In genomic region chr13:52092087-52092486, GRCh38 we compare ENCODE assay signal across 27 cellular contexts.
"Had no signal": no experiment of that assay in that cellular context is flagged by ENCODE, and none has a peak within 500 bp of the region (broad histone marks: within the 10 kb centered on the region; RNA-seq: fewer than 3 reads in every experiment).

No MANE protein-coding gene starts in this region.

- H3K27me3 ChIP-seq: stomach, suprapubic skin, testis, thyroid gland, tibial artery, tibial nerve, transverse colon, upper lobe of left lung, upper lobe of right lung, uterus, vagina had no signal

- H3K4me3 ChIP-seq: stomach, suprapubic skin, testis, thoracic aorta, thyroid gland, tibial artery, tibial nerve, transverse colon, upper lobe of left lung, upper lobe of right lung, uterus, vagina had no signal

- ATAC-seq: stimulated activated effector memory CD8-positive, alpha-beta T cell treated with anti-CD3 and anti-CD28 coated beads, Interleukin-12 subunit alpha, Interleukin-12 subunit beta, amount 100 ng/mL, for 72 hours; stimulated activated memory B cell treated with anti-CD40 and anti-IgM and Interleukin-4, amounts not matched to agents 10 μg/mL and 1 μg/mL and 100 μg/mL, for 72 hours; stimulated activated naive B cell treated with anti-CD40 and anti-IgM and Interleukin-4, amounts not matched to agents 10 μg/mL and 1 μg/mL and 100 μg/mL, for 72 hours; stimulated activated naive CD8-positive, alpha-beta T cell treated with anti-CD3 and anti-CD28 coated beads, Interleukin-15, amount 100 ng/mL, for 72 hours; stimulated activated naive CD8-positive, alpha-beta T cell treated with anti-CD3 and anti-CD28 coated beads, Interleukin-15, Interleukin-2, amounts not matched to agents 100 U/mL and 50 U/mL, for 24 hours; upper lobe of right lung had no signal

- H3K27ac ChIP-seq: stomach, suprapubic skin, testis, thoracic aorta, thyroid gland, tibial artery, tibial nerve, transverse colon, upper lobe of left lung, upper lobe of right lung, uterus, vagina had no signal

- H3K4me1 ChIP-seq: stomach, suprapubic skin, testis, thyroid gland, tibial artery, tibial nerve, transverse colon, upper lobe of left lung, upper lobe of right lung, uterus, vagina had no signal

- DNase-seq: stimulated activated CD4-positive, alpha-beta T cell treated with anti-CD3 and anti-CD28 coated beads, Interleukin-2, amount 100 ng/mL, for 48 hours; stimulated activated CD4-positive, alpha-beta T cell treated with anti-CD3 and anti-CD28 coated beads, Interleukin-4, amount 100 ng/mL, for 1 hour; stimulated activated CD4-positive, alpha-beta T cell treated with anti-CD3 and anti-CD28 coated beads, Interleukin-4, amount 100 ng/mL, for 24 hours; stimulated activated CD4-positive, alpha-beta T cell treated with anti-CD3 and anti-CD28 coated beads, Interleukin-4, amount 100 ng/mL, for 4 hours; stimulated activated CD8-positive, alpha-beta memory T cell treated with anti-CD3 and anti-CD28 coated beads, Interleukin-4, amount 100 ng/mL, for 48 hours; stimulated activated naive B cell treated with anti-CD40 and anti-IgM and Interleukin-4, amounts not matched to agents 10 μg/mL and 1 μg/mL and 100 μg/mL, for 72 hours; stimulated activated naive CD4-positive, alpha-beta T cell; stimulated activated naive CD4-positive, alpha-beta T cell treated with Interleukin-2 at 50 U/mL for 16 hours; stimulated activated naive CD8-positive, alpha-beta T cell treated with anti-CD3 and anti-CD28 coated beads, Interleukin-15, amount 100 ng/mL, for 72 hours; stimulated activated naive CD8-positive, alpha-beta T cell treated with anti-CD3 and anti-CD28 coated beads, Interleukin-15, Interleukin-2, amounts not matched to agents 100 U/mL and 50 U/mL, for 24 hours; stomach; substantia nigra; testis; thyroid gland; tibial artery; transverse colon; trophoblast cell; upper lobe of left lung; upper lobe of right lung; uterus had no signal

- H3K9me3 ChIP-seq: stomach, suprapubic skin, testis, thoracic aorta, thyroid gland, tibial artery, tibial nerve, transverse colon, upper lobe of left lung, upper lobe of right lung, uterus, vagina had no signal

- FAIRE-seq: urothelium cell line had no signal

- H3K36me3 ChIP-seq: stomach, suprapubic skin, thoracic aorta, thyroid gland, tibial artery, tibial nerve, transverse colon, upper lobe of left lung, upper lobe of right lung, uterus, vagina had no signal
